26 cellular contexts compared by ENCODE assay signal in genomic region chr2:218428846-218429558, GRCh38. TPM values are rescaled to one million over a fixed set of nuclear protein-coding genes. Genes with fewer than 3 reads are reported as not detected.
DNase-seq lines count a peak whose midpoint lies in the region; ATAC-seq and TF ChIP-seq lines count a peak whose summit lies in the region.
"Had no signal": no experiment of that assay in that cellular context is flagged by ENCODE, and none has a peak within 500 bp of the region (broad histone marks: within the 10 kb centered on the region; RNA-seq: fewer than 3 reads in every experiment).

No MANE protein-coding gene starts in this region.

- H3K4me1 ChIP-seq in Karpas-422 (ENCODE audit: low read length) (no peaks in the 10 kb centered on the region), upper lobe of right lung (no peaks in the 10 kb centered on the region)
- H3K4me1 ChIP-seq: HAP-1, SJCRH30 had no signal

- H3K27ac ChIP-seq in Karpas-422 (ENCODE audit: low read length) = no peak overlapping the region
- no peak overlapping the region for H3K27ac ChIP-seq in upper lobe of right lung
- H3K27ac ChIP-seq: C4-2B, KMS-11, SJCRH30 had no signal

- H3K9me2 ChIP-seq in Karpas-422 (replicated peaks; ENCODE audit: insufficient read depth, low read length) = no peaks in the 10 kb centered on the region

- no peak overlapping the region for H3K4me2 ChIP-seq in Karpas-422 (ENCODE audit: low read depth, low read length, poor library complexity, severe bottlenecking)
- H3K4me2 ChIP-seq: GM23338, KMS-11 had no signal

- no peaks in the 10 kb centered on the region for H3K79me2 ChIP-seq in Karpas-422 (ENCODE audit: low read length)

- no peak overlapping the region for H3K4me3 Mint-ChIP-seq in glutamatergic neuron (ENCODE audit: unreplicated experiment)
- H3K4me3 Mint-ChIP-seq: B cell; CD8-positive, alpha-beta T cell; GM23338; IgD-negative memory B cell had no signal

- H3K27me3 Mint-ChIP-seq in glutamatergic neuron (ENCODE audit: unreplicated experiment) = peaks cover 4% of the 10 kb centered on the region

- DNase-seq in Karpas-422 = peak; percentile 15
- DNase-seq in glutamatergic neuron = peak; percentile 6
- DNase-seq in mesenteric fat pad (ENCODE audit: low spot score) = peak; percentile 67
- peak; percentile 23 for DNase-seq in upper lobe of right lung
- no peak for DNase-seq in NCI-H2107 treated with DMSO at 0.1 percent for 48 hours (lab: John Stamatoyannopoulos, UW; ENCODE audit: unreplicated experiment)
- no peak for DNase-seq in DMS153 (lab: John Stamatoyannopoulos, UW)
- DNase-seq in NCI-H446 treated with DMSO at 0.1 percent for 48 hours (lab: John Stamatoyannopoulos, UW) = no peak
- DNase-seq: Calu3; CD8-positive, alpha-beta T cell; DND-41; NCI-H1092; NCI-H1417 treated with DMSO at 0.1 percent for 48 hours; NCI-H1694 treated with DMSO at 0.1 percent for 48 hours; NCI-H2081 treated with DMSO at 0.1 percent for 48 hours; NCI-H2171 treated with DMSO at 0.1 percent for 48 hours; NCI-H524 treated with DMSO at 0.1 percent for 48 hours; NCI-H774; NK-92 treated with Interleukin-12 subunit alpha and Interleukin-12 subunit beta, amount 100 ng/mL, for 24 hours; PC-3; SJCRH30 had no signal

- no peak overlapping the region for H3K4me3 ChIP-seq in Karpas-422 (ENCODE audit: low read length)
- no peak overlapping the region for H3K4me3 ChIP-seq in upper lobe of right lung
- H3K4me3 ChIP-seq: GM23338, HAP-1, SJCRH30 had no signal

- H3K27ac Mint-ChIP-seq in glutamatergic neuron (ENCODE audit: unreplicated experiment) = no peak overlapping the region
- H3K27ac Mint-ChIP-seq: B cell; CD8-positive, alpha-beta T cell; GM23338; IgD-negative memory B cell had no signal

- intact Hi-C loops in upper lobe of right lung (cut with DNase I) = no loop called here

- H2AFZ ChIP-seq in Karpas-422 (ENCODE audit: low read length) = no peak overlapping the region
- H2AFZ ChIP-seq: GM23338 had no signal

- no peaks in the 10 kb centered on the region for H3K9me3 Mint-ChIP-seq in glutamatergic neuron (ENCODE audit: unreplicated experiment)
- H3K9me3 Mint-ChIP-seq: CD8-positive, alpha-beta T cell; GM23338; IgD-negative memory B cell had no signal

- no peaks in the 10 kb centered on the region for H3K36me3 ChIP-seq in Karpas-422 (ENCODE audit: insufficient read depth, low read length)
- no peaks in the 10 kb centered on the region for H3K36me3 ChIP-seq in upper lobe of right lung
- H3K36me3 ChIP-seq: HAP-1, SJCRH30 had no signal

- no peaks in the 10 kb centered on the region for H4K20me1 ChIP-seq in Karpas-422 (ENCODE audit: insufficient read depth, low read depth, low read length)

- no peak for ATAC-seq in upper lobe of right lung
- ATAC-seq: CD8-positive, alpha-beta T cell; GM23338; PC-3 had no signal

- no peak overlapping the region for H3K9ac ChIP-seq in Karpas-422 (ENCODE audit: low read length)
- H3K9ac ChIP-seq: KMS-11 had no signal

- no peak for TF ChIP-seq CTCF in glutamatergic neuron (IDR thresholded peaks at IDR 0.05; ENCODE audit: partially characterized antibody, unreplicated experiment)
- TF ChIP-seq CTCF in upper lobe of right lung (IDR thresholded peaks at IDR 0.05) = no peak

- H3K36me3 Mint-ChIP-seq in glutamatergic neuron (ENCODE audit: unreplicated experiment) = peaks cover 5% of the 10 kb centered on the region
- H3K36me3 Mint-ChIP-seq: CD8-positive, alpha-beta T cell; IgD-negative memory B cell had no signal

- no peaks in the 10 kb centered on the region for H3K27me3 ChIP-seq in Karpas-422 (ENCODE audit: low read length)
- H3K27me3 ChIP-seq in upper lobe of right lung = no peaks in the 10 kb centered on the region
- H3K27me3 ChIP-seq: SJCRH30 had no signal

- H3K9me3 ChIP-seq in Karpas-422 (ENCODE audit: low read length) (no peaks in the 10 kb centered on the region), upper lobe of right lung (no peaks in the 10 kb centered on the region)
- H3K9me3 ChIP-seq: HAP-1, SJCRH30 had no signal

- no peaks in the 10 kb centered on the region for H3K4me1 Mint-ChIP-seq in glutamatergic neuron (ENCODE audit: low read depth, unreplicated experiment)
- H3K4me1 Mint-ChIP-seq: B cell, GM23338 had no signal

RNA-seq across cellular contexts. Expression of gene VIL1, which starts 10.1 kb away (rescaled TPM):
- not detected in 2 replicates for total RNA-seq in Karpas-422 (2014; rRNA removed; shearing (Covaris generic); ENCODE audit: low replicate concordance)
- total RNA-seq in glutamatergic neuron (ENCODE audit: unreplicated experiment) (not detected), mesenteric fat pad (0.55 TPM), upper lobe of right lung (not detected)
- total RNA-seq: B cell had no signal

RNA-seq across cellular contexts. Expression of gene CTDSP1, which starts 29.3 kb away (rescaled TPM):
- 46.3 and 72.6 TPM in 2 replicates for total RNA-seq in Karpas-422 (2014; rRNA removed; shearing (Covaris generic); ENCODE audit: low replicate concordance)
- total RNA-seq in glutamatergic neuron (ENCODE audit: unreplicated experiment) (9.7 TPM), mesenteric fat pad (123 TPM), upper lobe of right lung (169 TPM)

RNA-seq across cellular contexts. Expression of gene SLC11A1, which starts 46.9 kb away (rescaled TPM):
- total RNA-seq in Karpas-422 (2014; rRNA removed; shearing (Covaris generic); ENCODE audit: low replicate concordance) = 1.9 TPM in 1 of 2 replicates, not detected in the other
- total RNA-seq in glutamatergic neuron (ENCODE audit: unreplicated experiment) (not detected), mesenteric fat pad (122 TPM), upper lobe of right lung (302 TPM)
- total RNA-seq: Calu3, GM23338 had no signal

Comparison
In these comparisons a context has a peak if more than half of its experiments do, and no peak if none do; other contexts are left out.
1. DNase-seq: peak in Karpas-422 (single experiment), glutamatergic neuron (single experiment), mesenteric fat pad (single experiment) and upper lobe of right lung (single experiment); none in NCI-H2107 treated with DMSO at 0.1 percent for 48 hours (single experiment), DMS153 (single experiment) and NCI-H446 treated with DMSO at 0.1 percent for 48 hours (single experiment).
2. RNA of gene SLC11A1, which starts 46.9 kb away (total RNA-seq): 302 TPM in upper lobe of right lung (single experiment) and 122 TPM in mesenteric fat pad (single experiment); 1.9 TPM in Karpas-422 and not detected in glutamatergic neuron (single experiment); every median in the first group is over 10 times any median in the second.